Comparison of ENCODE assay signal across 8 cellular contexts in genomic region chr7:44634187-44634838, GRCh38. TPM values are rescaled to one million over a fixed set of nuclear protein-coding genes. Genes with fewer than 3 reads are reported as not detected.
DNase-seq lines count a peak whose midpoint lies in the region; ATAC-seq and TF ChIP-seq lines count a peak whose summit lies in the region.

No MANE protein-coding gene starts in this region.

- peaks cover 86% of the 10 kb centered on the region for H3K4me1 Mint-ChIP-seq in CD8-positive, alpha-beta T cell (ENCODE audit: low read depth)
- peaks cover 57% of the 10 kb centered on the region for H3K4me1 Mint-ChIP-seq in progenitor cell of endocrine pancreas (ENCODE audit: low read depth)

- H3K36me3 ChIP-seq in CD8-positive, alpha-beta T cell (ENCODE audit: insufficient read depth, low read length) = no peaks in the 10 kb centered on the region
- no peaks in the 10 kb centered on the region for H3K36me3 ChIP-seq in colonic mucosa

- intact Hi-C loops in CD8-positive, alpha-beta T cell (cut with DNase I, micrococcal nuclease) = loop anchor here in 1 of 2 experiments (5.0 kb wide), 1 partner anchor 33 kb away; no protein-coding TSS in a partner anchor
- intact Hi-C loops in colonic mucosa (cut with DNase I) = no loop called here

- H3K4me3 Mint-ChIP-seq in CD8-positive, alpha-beta T cell = peak overlapping the region; percentile 11
- H3K4me3 Mint-ChIP-seq in progenitor cell of endocrine pancreas (ENCODE audit: low read depth) = no peak overlapping the region

- H3K4me1 ChIP-seq in CD8-positive, alpha-beta T cell (ENCODE audit: insufficient read depth, low read length) = peaks cover 83% of the 10 kb centered on the region
- peaks cover 58% of the 10 kb centered on the region for H3K4me1 ChIP-seq in colonic mucosa

- no peak for ATAC-seq in CD8-positive, alpha-beta T cell
- no peak for ATAC-seq in GM21390 (IDR thresholded peaks at IDR 0.05; ENCODE audit: unreplicated experiment)

- CTCF ChIA-PET in CD8-positive, alpha-beta T cell (lab: Charles Lee) = no interaction called here

- H3K9me3 Mint-ChIP-seq in CD8-positive, alpha-beta T cell = no peaks in the 10 kb centered on the region
- no peaks in the 10 kb centered on the region for H3K9me3 Mint-ChIP-seq in progenitor cell of endocrine pancreas (ENCODE audit: low read depth)

- H3K4me3 ChIP-seq in CD8-positive, alpha-beta T cell (ENCODE audit: low read depth, low read length) = no peak overlapping the region
- no peak overlapping the region for H3K4me3 ChIP-seq in colonic mucosa
- no peak overlapping the region for H3K4me3 ChIP-seq in foreskin fibroblast (ENCODE audit: low read depth in 1 of 2, low read length in 2 of 2)

- no peaks in the 10 kb centered on the region for H3K27me3 ChIP-seq in CD8-positive, alpha-beta T cell (ENCODE audit: insufficient read depth, low read length)
- H3K27me3 ChIP-seq in colonic mucosa = no peaks in the 10 kb centered on the region

- peaks cover 7% of the 10 kb centered on the region for H3K36me3 Mint-ChIP-seq in CD8-positive, alpha-beta T cell
- H3K36me3 Mint-ChIP-seq in progenitor cell of endocrine pancreas (ENCODE audit: insufficient read depth) = peaks cover 16% of the 10 kb centered on the region

- POLR2A ChIA-PET in CD8-positive, alpha-beta T cell (lab: Charles Lee) = interaction anchor here (1.6 to 6.9 kb wide), 2 partner anchors 13 to 28 kb away, joined by 3 to 50 read pairs; partner anchors contain the start of gene OGDH

- H3K9ac ChIP-seq in colonic mucosa (ENCODE audit: low read depth in 2 of 2, low read length in 2 of 2) = peak overlapping the region in 1 of 2 donors; percentile 74

- DNase-seq in CD8-positive, alpha-beta T cell = no peak
- DNase-seq in NCI-H2081 treated with DMSO at 0.1 percent for 48 hours (lab: John Stamatoyannopoulos, UW) (peak; percentile 53), colonic mucosa (no peak), progenitor cell of endocrine pancreas (ENCODE audit: low spot score, unreplicated experiment) (no peak), foreskin fibroblast (no peak), GOT3 (lab: John Stamatoyannopoulos, UW) (no peak), dermis blood vessel endothelial cell (no peak)

- TF ChIP-seq CTCF in CD8-positive, alpha-beta T cell (IDR thresholded peaks at IDR 0.05) = no peak
- TF ChIP-seq CTCF in colonic mucosa (IDR thresholded peaks at IDR 0.05) (no peak), progenitor cell of endocrine pancreas (IDR thresholded peaks at IDR 0.05; ENCODE audit: unreplicated experiment) (no peak), foreskin fibroblast (IDR thresholded peaks at IDR 0.05; ENCODE audit: low read depth, low read length) (no peak)

- no peaks in the 10 kb centered on the region for H3K27me3 Mint-ChIP-seq in CD8-positive, alpha-beta T cell (ENCODE audit: low read depth)
- no peaks in the 10 kb centered on the region for H3K27me3 Mint-ChIP-seq in progenitor cell of endocrine pancreas

- H3K27ac Mint-ChIP-seq in CD8-positive, alpha-beta T cell = peak overlapping the region; percentile 99
- peak overlapping the region; percentile 91 for H3K27ac Mint-ChIP-seq in progenitor cell of endocrine pancreas

- H3K9me3 ChIP-seq in CD8-positive, alpha-beta T cell (ENCODE audit: low read length) = no peaks in the 10 kb centered on the region
- H3K9me3 ChIP-seq in colonic mucosa = no peaks in the 10 kb centered on the region

- H3K27ac ChIP-seq in CD8-positive, alpha-beta T cell (ENCODE audit: low read depth, low read length) = no peak overlapping the region
- H3K27ac ChIP-seq in colonic mucosa = peak overlapping the region; percentile 91

RNA-seq across cellular contexts. Expression of gene OGDH, which starts 27.9 kb away (rescaled TPM):
- total RNA-seq in CD8-positive, alpha-beta T cell = 10 to 100 TPM; 36.8 to 39.6 TPM
- total RNA-seq in colonic mucosa (100 to 1,000 TPM; 142 to 164 TPM), progenitor cell of endocrine pancreas (93.5 and 105 TPM in 2 replicates), dermis blood vessel endothelial cell (57.0 and 102 TPM in 2 replicates)

RNA-seq across cellular contexts. Expression of gene TMED4, which starts 52.3 kb away (rescaled TPM):
- total RNA-seq in CD8-positive, alpha-beta T cell = 100 to 1,000 TPM; 115 to 120 TPM
- 10 to 100 TPM; 81.7 to 96.9 TPM for total RNA-seq in colonic mucosa
- 117 and 119 TPM in 2 replicates for total RNA-seq in progenitor cell of endocrine pancreas
- 78.8 and 191 TPM in 2 replicates for total RNA-seq in dermis blood vessel endothelial cell
